14 cellular contexts compared by ENCODE assay signal in genomic region chrX:71917621-71918341, GRCh38. TPM values are rescaled to one million over a fixed set of nuclear protein-coding genes. Genes with fewer than 3 reads are reported as not detected.
DNase-seq lines count a peak whose midpoint lies in the region; TF ChIP-seq lines count a peak whose summit lies in the region.
"Had no signal": no experiment of that assay in that cellular context is flagged by ENCODE, and none has a peak within 500 bp of the region (broad histone marks: within the 10 kb centered on the region; RNA-seq: fewer than 3 reads in every experiment).

No MANE protein-coding gene starts in this region.

- 33% methylated on average over 6 of the region's 9 CpGs for WGBS in HUES64
- WGBS in mesodermal cell (ENCODE audit: insufficient coverage in 2 of 2), 2 experiments = 43 to 74% methylated on average over 1 to 3 of the region's 9 CpGs

- H3K27ac ChIP-seq in HUES64 (ENCODE audit: low read depth, low read length) (peak overlapping the region; percentile 89), mesodermal cell (ENCODE audit: low read depth, low read length, severe bottlenecking) (peak overlapping the region; percentile 89), ascending aorta (no peak overlapping the region), caudate nucleus (ENCODE audit: low read depth, low read length) (no peak overlapping the region)
- H3K27ac ChIP-seq: epithelial cell of prostate had no signal

- peak; percentile 17 for DNase-seq in AG08395 (ENCODE audit: low spot score)
- peak; percentile 37 for DNase-seq in epithelial cell of esophagus (ENCODE audit: low read depth)
- DNase-seq in ascending aorta (ENCODE audit: low spot score in 2 of 2) = no peak
- no peak for DNase-seq in D341Med (ENCODE audit: low spot score)
- no peak for DNase-seq in caudate nucleus (lab: John Stamatoyannopoulos, UW)
- no peak for DNase-seq in epidermal melanocyte (ENCODE audit: insufficient read length, low spot score)
- DNase-seq: activated naive CD4-positive, alpha-beta T cell treated with anti-CD3 and anti-CD28 coated beads for 36 hours; cerebellar nuclear complex; nucleus accumbens had no signal

- no peaks in the 10 kb centered on the region; the same call in 1 of the 2 replicates for H3K36me3 ChIP-seq in HUES64 (ENCODE audit: insufficient read depth, low read length)
- peaks cover 15% of the 10 kb centered on the region for H3K36me3 ChIP-seq in mesodermal cell (ENCODE audit: control insufficient read depth, insufficient read depth, low read length)
- H3K36me3 ChIP-seq in ascending aorta = no peaks in the 10 kb centered on the region

- H3K4me3 ChIP-seq in HUES64 (ENCODE audit: low read length) = peak overlapping the region; percentile 28; the same call in 1 of the 2 replicates
- no peak overlapping the region for H3K4me3 ChIP-seq in epithelial cell of esophagus (ENCODE audit: low read length)
- no peak overlapping the region for H3K4me3 ChIP-seq in mesodermal cell (ENCODE audit: extremely low read depth, insufficient read depth, low read length, poor library complexity, severe bottlenecking)
- H3K4me3 ChIP-seq in ascending aorta = no peak overlapping the region
- H3K4me3 ChIP-seq: lung had no signal

- peaks cover 34% of the 10 kb centered on the region for H3K4me1 ChIP-seq in HUES64 (ENCODE audit: insufficient read depth, low read length)
- peaks cover 54% of the 10 kb centered on the region for H3K4me1 ChIP-seq in mesodermal cell (ENCODE audit: control insufficient read depth, insufficient read depth, low read length, poor library complexity, severe bottlenecking)
- H3K4me1 ChIP-seq in ascending aorta = no peaks in the 10 kb centered on the region

- intact Hi-C loops in ascending aorta (cut with DNase I) = no loop called here

- H3K9ac ChIP-seq in HUES64 (ENCODE audit: low read depth, low read length) = peak overlapping the region; percentile 52; the same call in 1 of the 2 replicates

- H3K9me3 ChIP-seq in HUES64 (ENCODE audit: insufficient read depth, low read depth, low read length) (no peaks in the 10 kb centered on the region), mesodermal cell (ENCODE audit: control insufficient read depth, low read length) (no peaks in the 10 kb centered on the region), ascending aorta (no peaks in the 10 kb centered on the region)

- TF ChIP-seq CTCF in epithelial cell of esophagus (IDR thresholded peaks at IDR 0.05; ENCODE audit: insufficient read depth, low read depth, low read length, missing control alignments) (no peak), ascending aorta (IDR thresholded peaks at IDR 0.05) (no peak)

- no peaks in the 10 kb centered on the region for H3K27me3 ChIP-seq in HUES64 (ENCODE audit: insufficient read depth, low read length)
- H3K27me3 ChIP-seq in ascending aorta = no peaks in the 10 kb centered on the region

RNA-seq across cellular contexts. Expression of gene NHSL2, which starts 7.1 kb away (rescaled TPM):
- 4.6 TPM for polyA plus RNA-seq in HUES64 (2013, experiment 1 of 2)
- 6.0 TPM for polyA plus RNA-seq in HUES64 (2013, experiment 2 of 2)
- polyA plus RNA-seq in mesodermal cell (2013, experiment 1 of 2) = 13.7 TPM
- polyA plus RNA-seq in mesodermal cell (2013, experiment 2 of 2) = 10.5 TPM
- 58.1 TPM for total RNA-seq in ascending aorta
- total RNA-seq: HT-29 had no signal

Comparison
In these comparisons a context has a peak if more than half of its experiments do, and no peak if none do; other contexts are left out.
1. DNase-seq: peak in AG08395 (single experiment) and epithelial cell of esophagus (single experiment); none in ascending aorta (0 of 2), D341Med (single experiment), caudate nucleus (0 of 61) and epidermal melanocyte (single experiment).
2. H3K27ac ChIP-seq: peak in HUES64 (single experiment) and mesodermal cell (single experiment); none in ascending aorta (0 of 2) and caudate nucleus (single experiment).